ENCODE assay signal across 8 cellular contexts in genomic region chr6:111683749-111684267, GRCh38.
DNase-seq lines count a peak whose midpoint lies in the region; ATAC-seq and TF ChIP-seq lines count a peak whose summit lies in the region.

No MANE protein-coding gene starts in this region.

- H3K36me3 Mint-ChIP-seq in stimulated activated naive B cell treated with anti-CD40 and anti-IgM and Interleukin-4, amounts not matched to agents 10 μg/mL and 1 μg/mL and 100 μg/mL, for 72 hours: peaks cover 47 to 73% of the 10 kb centered on the region in 2 donors

- TF ChIP-seq CTCF in heart right ventricle (IDR thresholded peaks at IDR 0.05): no peak

- H3K4me3 ChIP-seq in heart right ventricle (no peak overlapping the region), skeletal muscle satellite cell (ENCODE audit: low read length) (peak overlapping the region; percentile 22)

- peak overlapping the region; percentile 28 for H3K9ac ChIP-seq in skeletal muscle satellite cell (ENCODE audit: low read depth, low read length)

- no peak overlapping the region for H3K27ac Mint-ChIP-seq in stimulated activated naive B cell treated with anti-CD40 and anti-IgM and Interleukin-4, amounts not matched to agents 10 μg/mL and 1 μg/mL and 100 μg/mL, for 72 hours

- peak overlapping the region; percentile 81 to 92 (median 86) for H3K27ac ChIP-seq in heart right ventricle

- DNase-seq in EH (ENCODE audit: low read depth) (peak; percentile 74), amniotic epithelial cell (ENCODE audit: low read depth) (peak; percentile 91), heart right ventricle (peak in 1 of 2 donors; percentile 56)
- DNase-seq in activated effector memory CD4-positive, alpha-beta T cell treated with Interleukin-2 at 50 U/mL for 16 hours: no peak
- no peak for DNase-seq in stimulated activated naive B cell treated with anti-CD40 and anti-IgM and Interleukin-4, amounts not matched to agents 10 μg/mL and 1 μg/mL and 100 μg/mL, for 72 hours

- intact Hi-C loops in heart right ventricle (cut with DNase I): loop anchor here in 1 of 10 donors (5.0 kb wide), 1 partner anchor 82 kb away; no protein-coding TSS in a partner anchor

- H3K4me1 ChIP-seq in heart right ventricle (peaks cover 9 to 88% (median 62%) of the 10 kb centered on the region in 9 donors), skeletal muscle satellite cell (ENCODE audit: control insufficient read depth, insufficient read depth, low read length) (peaks cover 23% of the 10 kb centered on the region)

- ATAC-seq in heart right ventricle (peak; percentile 36 to 81 (median 70)), HG02885 (IDR thresholded peaks at IDR 0.05; ENCODE audit: poor library complexity, unreplicated experiment) (no peak), GM21619 (IDR thresholded peaks at IDR 0.05; ENCODE audit: unreplicated experiment) (no peak)
- ATAC-seq in stimulated activated naive B cell treated with anti-CD40 and anti-IgM and Interleukin-4, amounts not matched to agents 10 μg/mL and 1 μg/mL and 100 μg/mL, for 72 hours (replicated peaks): no peak

- peaks cover 10 to 16% of the 10 kb centered on the region in 2 donors for H3K4me1 Mint-ChIP-seq in stimulated activated naive B cell treated with anti-CD40 and anti-IgM and Interleukin-4, amounts not matched to agents 10 μg/mL and 1 μg/mL and 100 μg/mL, for 72 hours

- peaks cover 0 to 76% (median 3%) of the 10 kb centered on the region in 9 donors for H3K36me3 ChIP-seq in heart right ventricle
- peaks cover 71% of the 10 kb centered on the region for H3K36me3 ChIP-seq in skeletal muscle satellite cell (ENCODE audit: insufficient read depth, low read length)

- H3K27me3 ChIP-seq in heart right ventricle (no peaks in the 10 kb centered on the region), skeletal muscle satellite cell (ENCODE audit: control insufficient read depth, insufficient read depth, low read length) (no peaks in the 10 kb centered on the region)

- no peaks in the 10 kb centered on the region for H3K27me3 Mint-ChIP-seq in stimulated activated naive B cell treated with anti-CD40 and anti-IgM and Interleukin-4, amounts not matched to agents 10 μg/mL and 1 μg/mL and 100 μg/mL, for 72 hours

- H3K4me2 ChIP-seq in skeletal muscle satellite cell (ENCODE audit: low read length): peak overlapping the region; percentile 13

- H3K9me3 Mint-ChIP-seq in stimulated activated naive B cell treated with anti-CD40 and anti-IgM and Interleukin-4, amounts not matched to agents 10 μg/mL and 1 μg/mL and 100 μg/mL, for 72 hours: no peaks in the 10 kb centered on the region

- 48 to 56% methylated on average over 5 of the region's 5 CpGs for WGBS in heart right ventricle, 2 donors

- H3K9me3 ChIP-seq in heart right ventricle: no peaks in the 10 kb centered on the region
- H3K9me3 ChIP-seq in skeletal muscle satellite cell (replicated peaks; ENCODE audit: low read length): no peaks in the 10 kb centered on the region

- H3K4me3 Mint-ChIP-seq in stimulated activated naive B cell treated with anti-CD40 and anti-IgM and Interleukin-4, amounts not matched to agents 10 μg/mL and 1 μg/mL and 100 μg/mL, for 72 hours: no peak overlapping the region

Comparison
In these comparisons a context has a peak if more than half of its experiments do, and no peak if none do; other contexts are left out.
1. DNase-seq: peak in EH (single experiment) and amniotic epithelial cell (single experiment); none in activated effector memory CD4-positive, alpha-beta T cell treated with Interleukin-2 at 50 U/mL for 16 hours (single experiment) and stimulated activated naive B cell treated with anti-CD40 and anti-IgM and Interleukin-4, amounts not matched to agents 10 μg/mL and 1 μg/mL and 100 μg/mL, for 72 hours (single experiment).
2. ATAC-seq: peak in heart right ventricle (8 of 8); none in HG02885 (single experiment), stimulated activated naive B cell treated with anti-CD40 and anti-IgM and Interleukin-4, amounts not matched to agents 10 μg/mL and 1 μg/mL and 100 μg/mL, for 72 hours (0 of 2) and GM21619 (single experiment).